In genomic region chr10:23742368-23742767, GRCh38 we compare ENCODE assay signal across 12 cellular contexts.
DNase-seq lines count a peak whose midpoint lies in the region; ATAC-seq and TF ChIP-seq lines count a peak whose summit lies in the region.
"Had no signal": no experiment of that assay in that cellular context is flagged by ENCODE, and none has a peak within 500 bp of the region (broad histone marks: within the 10 kb centered on the region; RNA-seq: fewer than 3 reads in every experiment).

No MANE protein-coding gene starts in this region.

- no peak overlapping the region for H3K27ac Mint-ChIP-seq in HFFc6
- H3K27ac Mint-ChIP-seq: activated T-helper 1 cell treated with anti-CD3 and anti-CD28 coated beads, Interleukin-12 subunit alpha, Interleukin-12 subunit beta, Interleukin-2, Interleukin-4 antibody, amounts not matched to agents 30 ng/mL and 10 ng/mL and 1 ng/mL, durations not matched to agents 14 hours and 24 hours and 36 hours had no signal

- H3K4me1 ChIP-seq in trophoblast cell (ENCODE audit: control insufficient read depth in 1 of 2, insufficient read depth in 2 of 2, low read length in 2 of 2): no peaks in the 10 kb centered on the region

- no peak overlapping the region for H3K4me3 ChIP-seq in trophoblast cell (ENCODE audit: low read depth, low read length)
- H3K4me3 ChIP-seq: thoracic aorta had no signal

- no peak overlapping the region for H2AFZ ChIP-seq in trophoblast cell (ENCODE audit: insufficient read depth, low read length, poor library complexity)

- no peaks in the 10 kb centered on the region for H3K9me3 ChIP-seq in trophoblast cell (ENCODE audit: insufficient read depth, low read depth, low read length)
- H3K9me3 ChIP-seq: thoracic aorta had no signal

- H3K36me3 Mint-ChIP-seq in HFFc6 (ENCODE audit: low read depth): peaks cover 6% of the 10 kb centered on the region; the same call in 1 of the 2 replicates

- H2BK120ac ChIP-seq in trophoblast cell (ENCODE audit: insufficient read depth, low read length, poor library complexity): no peak overlapping the region

- no peak overlapping the region for H3K14ac ChIP-seq in trophoblast cell (ENCODE audit: low read length)

- H3K4me3 Mint-ChIP-seq in HFFc6: no peak overlapping the region
- H3K4me3 Mint-ChIP-seq: activated T-helper 1 cell treated with anti-CD3 and anti-CD28 coated beads, Interleukin-12 subunit alpha, Interleukin-12 subunit beta, Interleukin-2, Interleukin-4 antibody, amounts not matched to agents 30 ng/mL and 10 ng/mL and 1 ng/mL, durations not matched to agents 14 hours and 24 hours and 36 hours had no signal

- no peak overlapping the region for H2AK5ac ChIP-seq in trophoblast cell (ENCODE audit: low read length)

- ATAC-seq in GM18907 (IDR thresholded peaks at IDR 0.05; ENCODE audit: unreplicated experiment) (peak; percentile 99), GM21723 (IDR thresholded peaks at IDR 0.05; ENCODE audit: unreplicated experiment) (peak; percentile 96), HG03378 (IDR thresholded peaks at IDR 0.05; ENCODE audit: unreplicated experiment) (peak; percentile 99)
- ATAC-seq in activated CD4-positive, CD25-positive, alpha-beta regulatory T cell treated with anti-CD3 and anti-CD28 coated beads, Interleukin-2, amount 50 U/mL, for 24 hours: no peak

- H3K4me2 ChIP-seq in trophoblast cell (ENCODE audit: low read length): no peak overlapping the region

- no peak overlapping the region for H3K18ac ChIP-seq in trophoblast cell (ENCODE audit: low read length)

- no peak overlapping the region for H3K23ac ChIP-seq in trophoblast cell (ENCODE audit: low read length)

- no peak overlapping the region for H4K12ac ChIP-seq in trophoblast cell (ENCODE audit: low read depth, low read length)

- H3K27ac ChIP-seq in VCaP: peak overlapping the region; percentile 75
- H3K27ac ChIP-seq in trophoblast cell (ENCODE audit: low read depth, low read length): no peak overlapping the region
- H3K27ac ChIP-seq: thoracic aorta had no signal

- no peaks in the 10 kb centered on the region; the same call in 1 of the 2 replicates for H3K27me3 Mint-ChIP-seq in HFFc6 (ENCODE audit: insufficient read depth)

- DNase-seq in HFFc6 (no peak), trophoblast cell (no peak), NCI-H2171 (lab: John Stamatoyannopoulos, UW) (no peak)
- DNase-seq: NCI-H187 treated with DMSO at 0.1 percent for 48 hours, T-helper 1 cell had no signal

- H3K79me2 ChIP-seq in trophoblast cell (ENCODE audit: control insufficient read depth, insufficient read depth, low read length, poor library complexity): no peaks in the 10 kb centered on the region

- no peak overlapping the region for H4K8ac ChIP-seq in trophoblast cell (ENCODE audit: low read depth, low read length)

- no peak overlapping the region for H2BK5ac ChIP-seq in trophoblast cell (ENCODE audit: low read depth, low read length, poor library complexity)

- H2BK12ac ChIP-seq in trophoblast cell (ENCODE audit: low read length): no peak overlapping the region

- no peaks in the 10 kb centered on the region for H3K4me1 Mint-ChIP-seq in HFFc6 (ENCODE audit: low read depth)

- no peaks in the 10 kb centered on the region for H3K36me3 ChIP-seq in trophoblast cell (ENCODE audit: control insufficient read depth in 1 of 2, insufficient read depth in 2 of 2, low read length in 2 of 2)
- H3K36me3 ChIP-seq: thoracic aorta had no signal

- H3K4ac ChIP-seq in trophoblast cell (ENCODE audit: low read depth, low read length): no peak overlapping the region

- TF ChIP-seq CTCF in VCaP (conservative IDR thresholded peaks at IDR 0.05) (no peak), HFFc6 (IDR thresholded peaks at IDR 0.05) (no peak)

- no peaks in the 10 kb centered on the region for H3K27me3 ChIP-seq in trophoblast cell (ENCODE audit: insufficient read depth, low read length)

- no peak overlapping the region for H3K9ac ChIP-seq in trophoblast cell (ENCODE audit: low read length)

- no peaks in the 10 kb centered on the region for H3K79me1 ChIP-seq in trophoblast cell (ENCODE audit: low read length)

- H3K9me3 Mint-ChIP-seq in HFFc6: peaks cover 74% of the 10 kb centered on the region

- no CpG with 5 or more reads among the region's 2 CpGs for WGBS in trophoblast cell (ENCODE audit: extremely low coverage, insufficient coverage, insufficient read length)

- H4K91ac ChIP-seq in trophoblast cell (ENCODE audit: low read depth, low read length): no peak overlapping the region

Comparison
In these comparisons a context has a peak if more than half of its experiments do, and no peak if none do; other contexts are left out.
1. ATAC-seq: peak in GM18907 (single experiment), GM21723 (single experiment) and HG03378 (single experiment); none in activated CD4-positive, CD25-positive, alpha-beta regulatory T cell treated with anti-CD3 and anti-CD28 coated beads, Interleukin-2, amount 50 U/mL, for 24 hours (0 of 2).